12 cellular contexts compared by ENCODE assay signal in genomic region chr7:64881461-64882287, GRCh38. TPM values are rescaled to one million over a fixed set of nuclear protein-coding genes. Genes with fewer than 3 reads are reported as not detected.
DNase-seq lines count a peak whose midpoint lies in the region; ATAC-seq and TF ChIP-seq lines count a peak whose summit lies in the region.
"Had no signal": no experiment of that assay in that cellular context is flagged by ENCODE, and none has a peak within 500 bp of the region (broad histone marks: within the 10 kb centered on the region; RNA-seq: fewer than 3 reads in every experiment).

No MANE protein-coding gene starts in this region.

- CTCF ChIA-PET in activated CD8-positive, alpha-beta T cell treated with anti-CD3 and anti-CD28 coated beads, Interleukin-2, amount 10 ng/mL, durations not matched to agents 7 days and 5 days (lab: Charles Lee), result no interaction called here
- CTCF ChIA-PET in activated CD8-positive, alpha-beta T cell treated with anti-CD3 and anti-CD28 coated beads for 36 hours (lab: Charles Lee), result no interaction called here
- CTCF ChIA-PET in mammary epithelial cell (lab: Charles Lee; ENCODE audit: low non-redundant PET) (no interaction called here), PC-9 (lab: Charles Lee) (no interaction called here)

- H3K4me2 ChIP-seq in mammary epithelial cell (ENCODE audit: insufficient read depth, low read depth, low read length) (peak overlapping the region; percentile 72), PC-9 (no peak overlapping the region)

- ATAC-seq in activated CD8-positive, alpha-beta T cell treated with anti-CD3 and anti-CD28 coated beads, Interleukin-2, amount 10 ng/mL, durations not matched to agents 7 days and 5 days, result no peak
- ATAC-seq in activated CD8-positive, alpha-beta T cell treated with anti-CD3 and anti-CD28 coated beads for 36 hours, result no peak
- ATAC-seq in lower lobe of right lung, result no peak
- ATAC-seq in activated CD4-positive, CD25-positive, alpha-beta regulatory T cell treated with anti-CD3 and anti-CD28 coated beads, Interleukin-2, amount 50 U/mL, for 24 hours, result no peak

- peak; percentile 15 for DNase-seq in activated CD8-positive, alpha-beta T cell treated with anti-CD3 and anti-CD28 coated beads, Interleukin-2, amount 10 ng/mL, durations not matched to agents 7 days and 5 days
- DNase-seq in activated CD8-positive, alpha-beta T cell treated with anti-CD3 and anti-CD28 coated beads for 36 hours, result no peak
- DNase-seq in mammary epithelial cell (no peak), lower lobe of right lung (no peak), testis (no peak), PC-9 (no peak)
- DNase-seq in stimulated activated CD4-positive, alpha-beta T cell treated with anti-CD3 and anti-CD28 coated beads, Interleukin-1b, Interleukin-23, amount 100 ng/mL, for 48 hours, result no peak
- DNase-seq: NCI-H1694; NK-92 treated with Interleukin-12 subunit alpha and Interleukin-12 subunit beta, amount 100 ng/mL, for 24 hours had no signal

- dilution Hi-C loops in mammary epithelial cell (cut with HindIII; ENCODE audit: low sequenced_read_pairs), result no loop called here

- POLR2A ChIA-PET in activated CD8-positive, alpha-beta T cell treated with anti-CD3 and anti-CD28 coated beads, Interleukin-2, amount 10 ng/mL, durations not matched to agents 7 days and 5 days (lab: Charles Lee), result no interaction called here
- POLR2A ChIA-PET in activated CD8-positive, alpha-beta T cell treated with anti-CD3 and anti-CD28 coated beads for 36 hours (lab: Charles Lee), result no interaction called here
- POLR2A ChIA-PET in PC-9 (lab: Charles Lee; ENCODE audit: unreplicated experiment), result no interaction called here

- H3K9me3 Mint-ChIP-seq in activated CD8-positive, alpha-beta T cell treated with anti-CD3 and anti-CD28 coated beads, Interleukin-2, amount 10 ng/mL, durations not matched to agents 7 days and 5 days (ENCODE audit: insufficient read depth), result peaks cover 10% of the 10 kb centered on the region
- H3K9me3 Mint-ChIP-seq in activated CD8-positive, alpha-beta T cell treated with anti-CD3 and anti-CD28 coated beads for 36 hours, result peaks cover 5% of the 10 kb centered on the region

- H3K36me3 ChIP-seq in mammary epithelial cell (ENCODE audit: insufficient read depth, low read length) (no peaks in the 10 kb centered on the region), lower lobe of right lung (no peaks in the 10 kb centered on the region), testis (ENCODE audit: low read depth, missing control alignments) (no peaks in the 10 kb centered on the region), PC-9 (ENCODE audit: low read depth) (no peaks in the 10 kb centered on the region)

- peaks cover 29% of the 10 kb centered on the region for H3K27me3 Mint-ChIP-seq in activated CD8-positive, alpha-beta T cell treated with anti-CD3 and anti-CD28 coated beads, Interleukin-2, amount 10 ng/mL, durations not matched to agents 7 days and 5 days (ENCODE audit: low read depth)
- H3K27me3 Mint-ChIP-seq in activated CD8-positive, alpha-beta T cell treated with anti-CD3 and anti-CD28 coated beads for 36 hours, result peaks cover 45% of the 10 kb centered on the region

- peak overlapping the region in 1 of 3 experiments; percentile 38 for H3K4me3 ChIP-seq in mammary epithelial cell (replicated peaks in 1 of 3; ENCODE audit: insufficient read depth in 1 of 3, low read depth in 2 of 3, low read length in 3 of 3)
- H3K4me3 ChIP-seq in lower lobe of right lung, result peak overlapping the region; percentile 54
- H3K4me3 ChIP-seq in testis, result peak overlapping the region; percentile 50 to 56
- H3K4me3 ChIP-seq in PC-9, result no peak overlapping the region

- H3K9me2 ChIP-seq in PC-9 (ENCODE audit: insufficient read depth), result no peaks in the 10 kb centered on the region

- peaks cover 8% of the 10 kb centered on the region for H3K9me3 ChIP-seq in mammary epithelial cell (replicated peaks; ENCODE audit: insufficient read depth, low read length)
- no peaks in the 10 kb centered on the region for H3K9me3 ChIP-seq in lower lobe of right lung
- H3K9me3 ChIP-seq in testis, result no peaks in the 10 kb centered on the region
- no peaks in the 10 kb centered on the region for H3K9me3 ChIP-seq in PC-9 (ENCODE audit: insufficient read depth, low read depth)

- H3K27ac ChIP-seq in mammary epithelial cell (ENCODE audit: insufficient read depth, low read depth, low read length), result no peak overlapping the region
- H3K27ac ChIP-seq in lower lobe of right lung, result no peak overlapping the region
- no peak overlapping the region for H3K27ac ChIP-seq in testis
- no peak overlapping the region for H3K27ac ChIP-seq in PC-9

- peaks cover 7% of the 10 kb centered on the region for H3K4me1 ChIP-seq in mammary epithelial cell (ENCODE audit: insufficient read depth, low read length)
- H3K4me1 ChIP-seq in lower lobe of right lung, result peaks cover 13% of the 10 kb centered on the region
- peaks cover 3% of the 10 kb centered on the region for H3K4me1 ChIP-seq in testis
- H3K4me1 ChIP-seq in PC-9 (replicated peaks; ENCODE audit: insufficient read depth), result no peaks in the 10 kb centered on the region

- WGBS in mammary epithelial cell (ENCODE audit: low coverage, missing lambda C conversion rate), result 58% methylated on average over 10 of the region's 26 CpGs
- WGBS in testis, 2 donors, result 51 to 67% methylated on average over 24 to 26 of the region's 26 CpGs

- H3K27me3 ChIP-seq in mammary epithelial cell (ENCODE audit: insufficient read depth, low read length), result peaks cover 5% of the 10 kb centered on the region
- peaks cover 22% of the 10 kb centered on the region for H3K27me3 ChIP-seq in lower lobe of right lung (ENCODE audit: low read depth)
- H3K27me3 ChIP-seq in testis, result no peaks in the 10 kb centered on the region
- peaks cover 68% of the 10 kb centered on the region for H3K27me3 ChIP-seq in PC-9 (ENCODE audit: insufficient read depth, low read depth)

- BruUV-seq in mammary epithelial cell (replicated peaks; lab: Mats Ljungman, UMichigan) (no TSS peak), PC-9 (replicated peaks; lab: Mats Ljungman, UMichigan) (no TSS peak)

- no peak overlapping the region for H3K9ac ChIP-seq in mammary epithelial cell (ENCODE audit: insufficient read depth, low read length)

- no peak for TF ChIP-seq CTCF in activated CD8-positive, alpha-beta T cell treated with anti-CD3 and anti-CD28 coated beads for 36 hours (IDR thresholded peaks at IDR 0.05)
- no peak for TF ChIP-seq CTCF in mammary epithelial cell (conservative IDR thresholded peaks at IDR 0.05 in 1 of 2, IDR thresholded peaks at IDR 0.05 in 1 of 2; ENCODE audit: extremely low read depth in 1 of 2, insufficient read depth in 1 of 2, low read depth in 1 of 2, low read length in 2 of 2)
- no peak for TF ChIP-seq CTCF in lower lobe of right lung (IDR thresholded peaks at IDR 0.05)
- TF ChIP-seq CTCF in testis (IDR thresholded peaks at IDR 0.05), result no peak
- TF ChIP-seq CTCF in PC-9 (conservative IDR thresholded peaks at IDR 0.05), result no peak

- H3K4me1 Mint-ChIP-seq in activated CD8-positive, alpha-beta T cell treated with anti-CD3 and anti-CD28 coated beads, Interleukin-2, amount 10 ng/mL, durations not matched to agents 7 days and 5 days (ENCODE audit: low read depth), result peaks cover 9% of the 10 kb centered on the region
- H3K4me1 Mint-ChIP-seq in activated CD8-positive, alpha-beta T cell treated with anti-CD3 and anti-CD28 coated beads for 36 hours (ENCODE audit: low read depth), result peaks cover 14% of the 10 kb centered on the region

- H2AFZ ChIP-seq in mammary epithelial cell (ENCODE audit: low read depth, low read length) (peak overlapping the region; percentile 72), PC-9 (no peak overlapping the region)

- H3K79me2 ChIP-seq in mammary epithelial cell (ENCODE audit: insufficient read depth, low read length) (no peaks in the 10 kb centered on the region), PC-9 (ENCODE audit: low read depth) (no peaks in the 10 kb centered on the region)

- no peaks in the 10 kb centered on the region for H3K36me3 Mint-ChIP-seq in activated CD8-positive, alpha-beta T cell treated with anti-CD3 and anti-CD28 coated beads, Interleukin-2, amount 10 ng/mL, durations not matched to agents 7 days and 5 days (ENCODE audit: low read depth)
- H3K36me3 Mint-ChIP-seq in activated CD8-positive, alpha-beta T cell treated with anti-CD3 and anti-CD28 coated beads for 36 hours (ENCODE audit: low read depth), result no peaks in the 10 kb centered on the region

- H3F3A ChIP-seq in PC-9 (ENCODE audit: insufficient read depth, low read depth), result no peaks in the 10 kb centered on the region

- H4K20me1 ChIP-seq in mammary epithelial cell (ENCODE audit: insufficient read depth, low read length) (no peaks in the 10 kb centered on the region), PC-9 (ENCODE audit: insufficient read depth) (no peaks in the 10 kb centered on the region)

- no peak overlapping the region for H3K27ac Mint-ChIP-seq in activated CD8-positive, alpha-beta T cell treated with anti-CD3 and anti-CD28 coated beads, Interleukin-2, amount 10 ng/mL, durations not matched to agents 7 days and 5 days
- H3K27ac Mint-ChIP-seq in activated CD8-positive, alpha-beta T cell treated with anti-CD3 and anti-CD28 coated beads for 36 hours, result no peak overlapping the region
- H3K27ac Mint-ChIP-seq: brain; T-helper 1 cell treated with Interleukin-12 subunit alpha and Interleukin-12 subunit beta and Interleukin-4 antibody, amounts not matched to agents 30 μg/mL and 1 μg/mL, for 36 hours had no signal

- in situ Hi-C loops in mammary epithelial cell (cut with MboI; ENCODE audit: low sequenced_read_pairs in 2 of 2), result no loop called here

- intact Hi-C loops in activated CD8-positive, alpha-beta T cell treated with anti-CD3 and anti-CD28 coated beads for 36 hours (cut with micrococcal nuclease), result no loop called here
- intact Hi-C loops in mammary epithelial cell (cut with micrococcal nuclease), result no loop called here
- intact Hi-C loops in lower lobe of right lung (cut with DNase I), result no loop called here
- intact Hi-C loops in testis (cut with DNase I; ENCODE audit: low total_unique reads), result no loop called here
- intact Hi-C loops in PC-9 (cut with micrococcal nuclease; ENCODE audit: unreplicated experiment), result no loop called here

- no peak for TF ChIP-seq POLR2A in testis (IDR thresholded peaks at IDR 0.05)

- no peak overlapping the region for H3K4me3 Mint-ChIP-seq in activated CD8-positive, alpha-beta T cell treated with anti-CD3 and anti-CD28 coated beads, Interleukin-2, amount 10 ng/mL, durations not matched to agents 7 days and 5 days
- H3K4me3 Mint-ChIP-seq in activated CD8-positive, alpha-beta T cell treated with anti-CD3 and anti-CD28 coated beads for 36 hours, result no peak overlapping the region

RNA-seq across cellular contexts. Expression of gene ZNF273, which starts 21.4 kb away (rescaled TPM):
- 10 to 100 TPM; 10.6 to 11.8 TPM for total RNA-seq in activated CD8-positive, alpha-beta T cell treated with anti-CD3 and anti-CD28 coated beads, Interleukin-2, amount 10 ng/mL, durations not matched to agents 7 days and 5 days
- 10 to 100 TPM; 11.3 to 11.9 TPM for total RNA-seq in activated CD8-positive, alpha-beta T cell treated with anti-CD3 and anti-CD28 coated beads for 36 hours
- total RNA-seq in mammary epithelial cell (1 to 10 TPM; 3.4 to 5.0 TPM), lower lobe of right lung (8.4 TPM), testis (10 to 100 TPM; 13.6 to 36.0 TPM), PC-9 (2021) (3.4 and 4.6 TPM in 2 replicates)
- polyA plus RNA-seq in mammary epithelial cell (1.9 TPM), testis (ENCODE audit: insufficient read depth, low read depth, low replicate concordance) (10.6 TPM)
- not detected for polyA minus RNA-seq in mammary epithelial cell
